In genomic region chr6:90387826-90388225, GRCh38 we compare ENCODE assay signal across 19 cellular contexts.
DNase-seq lines count a peak whose midpoint lies in the region; ATAC-seq and TF ChIP-seq lines count a peak whose summit lies in the region.
"Had no signal": no experiment of that assay in that cellular context is flagged by ENCODE, and none has a peak within 500 bp of the region (broad histone marks: within the 10 kb centered on the region; RNA-seq: fewer than 3 reads in every experiment).

No MANE protein-coding gene starts in this region.

- CTCF ChIA-PET in activated B cell treated with CpG ODN at 0.5 μM for 24 hours (lab: Charles Lee) = interaction anchor here (0.6 to 1.5 kb wide), 4 partner anchors 9 to 447 kb away, joined by 3 to 5 read pairs (median 4); no protein-coding TSS in a partner anchor
- CTCF ChIA-PET in Caco-2 (lab: Charles Lee) = no interaction called here

- no peaks in the 10 kb centered on the region for H3K9me3 ChIP-seq in Caco-2
- H3K9me3 ChIP-seq: HAP-1 had no signal

- no peaks in the 10 kb centered on the region for H3K9me3 Mint-ChIP-seq in activated naive CD8-positive, alpha-beta T cell (ENCODE audit: low read depth)
- H3K9me3 Mint-ChIP-seq in activated naive CD8-positive, alpha-beta T cell treated with anti-CD3 and anti-CD28 coated beads for 36 hours = no peaks in the 10 kb centered on the region
- H3K9me3 Mint-ChIP-seq in activated B cell treated with CpG ODN at 0.5 μM for 24 hours (no peaks in the 10 kb centered on the region), naive B cell (no peaks in the 10 kb centered on the region), Caco-2 (ENCODE audit: unreplicated experiment) (no peaks in the 10 kb centered on the region)
- H3K9me3 Mint-ChIP-seq: GM23338 had no signal

- ATAC-seq in activated B cell treated with CpG ODN at 0.5 μM for 24 hours (ENCODE audit: low read depth) (no peak), naive B cell (ENCODE audit: low read depth in 2 of 2) (no peak), GM21529 (IDR thresholded peaks at IDR 0.05; ENCODE audit: unreplicated experiment) (no peak)
- ATAC-seq: GM23338 had no signal

- no peaks in the 10 kb centered on the region for H3K27me3 Mint-ChIP-seq in activated naive CD8-positive, alpha-beta T cell
- H3K27me3 Mint-ChIP-seq in activated naive CD8-positive, alpha-beta T cell treated with anti-CD3 and anti-CD28 coated beads for 36 hours = no peaks in the 10 kb centered on the region
- H3K27me3 Mint-ChIP-seq in activated B cell treated with CpG ODN at 0.5 μM for 24 hours = no peaks in the 10 kb centered on the region
- no peaks in the 10 kb centered on the region for H3K27me3 Mint-ChIP-seq in naive B cell
- peaks cover 13% of the 10 kb centered on the region for H3K27me3 Mint-ChIP-seq in Caco-2 (ENCODE audit: insufficient read depth, unreplicated experiment)

- peak overlapping the region; percentile 17; the same call in 1 of the 2 replicates for H3K4me2 ChIP-seq in KMS-11
- H3K4me2 ChIP-seq: GM23338 had no signal

- H3K27me3 ChIP-seq in KMS-11 (ENCODE audit: insufficient read depth, low read depth) = no peaks in the 10 kb centered on the region
- H3K27me3 ChIP-seq in Caco-2 (replicated peaks; ENCODE audit: control insufficient read depth, insufficient read depth, low read length) = peaks cover 1% of the 10 kb centered on the region; the same call in 1 of the 2 replicates

- DNase-seq in activated naive CD8-positive, alpha-beta T cell treated with anti-CD3 and anti-CD28 coated beads for 36 hours = no peak
- DNase-seq in activated B cell treated with CpG ODN at 0.5 μM for 24 hours (no peak), naive B cell (no peak), Caco-2 (no peak)
- DNase-seq in stimulated activated naive CD4-positive, alpha-beta T cell treated with Interleukin-2 at 50 U/mL for 16 hours (lab: John Stamatoyannopoulos, UW) = no peak
- DNase-seq: NCI-H1092 treated with DMSO at 0.1 percent for 48 hours, NCI-H1436 treated with DMSO at 0.1 percent for 48 hours, NCI-H1930, NCI-H345, NCI-H524 treated with DMSO at 0.1 percent for 48 hours, NCI-H82, OCI-M1, Right ventricle myocardium superior had no signal

- no peaks in the 10 kb centered on the region for H3K79me2 ChIP-seq in KMS-11 (ENCODE audit: insufficient read depth, low read depth)

- H3K4me3 ChIP-seq in KMS-11 (IDR thresholded peaks at IDR 0.05; ENCODE audit: insufficient read depth, low read depth, low read length) (no peak overlapping the region), Caco-2 (ENCODE audit: low read depth, low read length) (no peak overlapping the region)
- H3K4me3 ChIP-seq: GM23338, HAP-1 had no signal

- H3K4me1 Mint-ChIP-seq in activated naive CD8-positive, alpha-beta T cell (ENCODE audit: low read depth) = peaks cover 34% of the 10 kb centered on the region
- H3K4me1 Mint-ChIP-seq in activated naive CD8-positive, alpha-beta T cell treated with anti-CD3 and anti-CD28 coated beads for 36 hours = peaks cover 46% of the 10 kb centered on the region
- H3K4me1 Mint-ChIP-seq in activated B cell treated with CpG ODN at 0.5 μM for 24 hours (peaks cover 71% of the 10 kb centered on the region), naive B cell (peaks cover 57 to 85% (median 76%) of the 10 kb centered on the region in 3 donors), Caco-2 (ENCODE audit: low read depth, unreplicated experiment) (no peaks in the 10 kb centered on the region)

- no peak overlapping the region for H2AFZ ChIP-seq in KMS-11 (ENCODE audit: low read depth)
- H2AFZ ChIP-seq: GM23338 had no signal

- POLR2A ChIA-PET in activated B cell treated with CpG ODN at 0.5 μM for 24 hours (lab: Charles Lee) = interaction anchor here (1.0 to 1.1 kb wide), 2 partner anchors 20 to 92 kb away, joined by 4 to 5 read pairs; no protein-coding TSS in a partner anchor
- POLR2A ChIA-PET in Caco-2 (lab: Charles Lee) = no interaction called here

- intact Hi-C loops in activated B cell treated with CpG ODN at 0.5 μM for 24 hours (cut with micrococcal nuclease) (no loop called here), Caco-2 (cut with micrococcal nuclease; ENCODE audit: unreplicated experiment) (no loop called here)

- BruUV-seq in Caco-2 (replicated peaks; lab: Mats Ljungman, UMichigan) = no TSS peak

- no peak overlapping the region for H3K4me3 Mint-ChIP-seq in activated naive CD8-positive, alpha-beta T cell
- H3K4me3 Mint-ChIP-seq in activated naive CD8-positive, alpha-beta T cell treated with anti-CD3 and anti-CD28 coated beads for 36 hours = no peak overlapping the region
- H3K4me3 Mint-ChIP-seq in activated B cell treated with CpG ODN at 0.5 μM for 24 hours (no peak overlapping the region), naive B cell (peak overlapping the region in 5 of 8 donors; percentile 25 to 65 (median 32)), Caco-2 (ENCODE audit: unreplicated experiment) (no peak overlapping the region)
- H3K4me3 Mint-ChIP-seq: GM23338 had no signal

- no peak overlapping the region for H3K27ac ChIP-seq in KMS-11
- H3K27ac ChIP-seq: C4-2B had no signal

- H3K4me1 ChIP-seq in KMS-11 (ENCODE audit: low read depth, poor library complexity, severe bottlenecking) (peaks cover 29% of the 10 kb centered on the region), Caco-2 (no peaks in the 10 kb centered on the region)

- no peak for TF ChIP-seq CTCF in KMS-11 (conservative IDR thresholded peaks at IDR 0.05; ENCODE audit: low read depth, low read length)
- TF ChIP-seq CTCF in activated B cell treated with CpG ODN at 0.5 μM for 24 hours (IDR thresholded peaks at IDR 0.05) = no peak
- TF ChIP-seq CTCF in Caco-2 (IDR thresholded peaks at IDR 0.05; ENCODE audit: insufficient read depth in 1 of 2, low read depth in 1 of 2, low read length in 1 of 2, severe bottlenecking in 1 of 2, unreplicated experiment in 1 of 2) = no peak

- H3K36me3 ChIP-seq in KMS-11 (ENCODE audit: insufficient read depth) = no peaks in the 10 kb centered on the region
- H3K36me3 ChIP-seq in Caco-2 (ENCODE audit: control insufficient read depth, insufficient read depth, low read length) = no peaks in the 10 kb centered on the region
- H3K36me3 ChIP-seq: HAP-1 had no signal

- H4K20me1 ChIP-seq in KMS-11 (ENCODE audit: insufficient read depth) = no peaks in the 10 kb centered on the region

- H3K27ac Mint-ChIP-seq in activated naive CD8-positive, alpha-beta T cell = peak overlapping the region; percentile 38
- H3K27ac Mint-ChIP-seq in activated naive CD8-positive, alpha-beta T cell treated with anti-CD3 and anti-CD28 coated beads for 36 hours = no peak overlapping the region
- H3K27ac Mint-ChIP-seq in activated B cell treated with CpG ODN at 0.5 μM for 24 hours = peak overlapping the region; percentile 31
- H3K27ac Mint-ChIP-seq in naive B cell = peak overlapping the region; percentile 28 to 92 (median 86)
- H3K27ac Mint-ChIP-seq in Caco-2 (ENCODE audit: unreplicated experiment) = no peak overlapping the region
- H3K27ac Mint-ChIP-seq: GM23338 had no signal

- no peak overlapping the region for H3K9ac ChIP-seq in KMS-11

- H3K36me3 Mint-ChIP-seq in activated naive CD8-positive, alpha-beta T cell = no peaks in the 10 kb centered on the region
- H3K36me3 Mint-ChIP-seq in activated naive CD8-positive, alpha-beta T cell treated with anti-CD3 and anti-CD28 coated beads for 36 hours = no peaks in the 10 kb centered on the region
- H3K36me3 Mint-ChIP-seq in activated B cell treated with CpG ODN at 0.5 μM for 24 hours (ENCODE audit: low read depth) (no peaks in the 10 kb centered on the region), naive B cell (no peaks in the 10 kb centered on the region), Caco-2 (ENCODE audit: insufficient read depth, unreplicated experiment) (no peaks in the 10 kb centered on the region)

Comparison
In these comparisons a context has a peak if more than half of its experiments do, and no peak if none do; other contexts are left out.
1. H3K27ac Mint-ChIP-seq: peak in activated naive CD8-positive, alpha-beta T cell (single experiment), activated B cell treated with CpG ODN at 0.5 μM for 24 hours (single experiment) and naive B cell (6 of 6); none in activated naive CD8-positive, alpha-beta T cell treated with anti-CD3 and anti-CD28 coated beads for 36 hours (single experiment) and Caco-2 (single experiment).
2. H3K4me3 Mint-ChIP-seq: peak in naive B cell (5 of 8); none in activated naive CD8-positive, alpha-beta T cell (single experiment), activated naive CD8-positive, alpha-beta T cell treated with anti-CD3 and anti-CD28 coated beads for 36 hours (single experiment), activated B cell treated with CpG ODN at 0.5 μM for 24 hours (single experiment) and Caco-2 (single experiment).